Comparison of ENCODE assay signal across 34 cellular contexts in the genomic region with DNA sequence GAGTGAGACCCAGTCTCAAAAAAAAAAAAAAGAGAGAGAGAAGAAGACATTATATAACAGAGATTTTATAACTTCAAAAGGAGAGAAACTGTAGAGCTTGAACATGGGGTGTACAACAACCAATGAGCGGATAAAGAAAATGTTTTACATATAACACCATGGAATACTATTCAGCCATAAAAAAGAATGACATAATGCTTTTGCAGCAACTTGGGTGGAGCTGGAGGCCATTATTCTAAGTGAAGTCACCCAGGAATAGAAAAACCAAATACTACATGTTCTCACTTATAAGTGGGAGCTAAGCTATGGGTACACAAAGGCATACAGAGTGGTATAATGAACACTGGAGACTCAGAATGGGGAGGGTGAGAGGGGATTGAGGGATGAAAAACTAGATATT.
"Had no signal": no experiment of that assay in that cellular context is flagged by ENCODE, and none has a peak within 500 bp of the region (broad histone marks: within the 10 kb centered on the region; RNA-seq: fewer than 3 reads in every experiment).

No MANE protein-coding gene starts in this region.

- H3K27ac ChIP-seq: ascending aorta, cardiac muscle cell, VCaP had no signal

- ATAC-seq: activated CD8-positive, alpha-beta T cell treated with anti-CD3 and anti-CD28 coated beads for 36 hours; activated naive CD8-positive, alpha-beta T cell treated with anti-CD3 and anti-CD28 coated beads, Interleukin-2, amount 50 U/mL, for 24 hours; activated T-cell treated with anti-CD3 and anti-CD28 coated beads, Interleukin-2, amount 50 U/mL, for 4 hours; activated T-cell treated with anti-CD3 and anti-CD28 coated beads, Interleukin-2, amount 50 U/mL, for 72 hours; activated T-helper 17 cell treated with anti-CD3 and anti-CD28 coated beads, Interleukin-2, amount 50 U/mL, for 72 hours had no signal

- H3K4me3 ChIP-seq: ascending aorta, cardiac muscle cell had no signal

- H3K27ac Mint-ChIP-seq: activated B cell treated with CpG ODN at 0.5 μM for 24 hours; activated CD4-positive, alpha-beta memory T cell treated with anti-CD3 and anti-CD28 coated beads for 36 hours; activated CD4-positive, alpha-beta T cell treated with anti-CD3 and anti-CD28 coated beads, Interleukin-2, amount 10 ng/mL, durations not matched to agents 24 days and 14 days; activated CD8-positive, alpha-beta T cell treated with anti-CD3 and anti-CD28 coated beads for 36 hours; activated naive CD4-positive, alpha-beta T cell treated with anti-CD3 and anti-CD28 coated beads, Interleukin-2, amount 10 ng/mL, durations not matched to agents 7 days and 5 days; activated naive CD4-positive, alpha-beta T cell treated with anti-CD3 and anti-CD28 coated beads, Interleukin-2, amount 50 U/mL, for 24 hours; activated naive CD8-positive, alpha-beta T cell; activated naive CD8-positive, alpha-beta T cell treated with anti-CD3 and anti-CD28 coated beads, Interleukin-2, amount 10 ng/mL, durations not matched to agents 7 days and 5 days; activated naive CD8-positive, alpha-beta T cell treated with anti-CD3 and anti-CD28 coated beads, Interleukin-2, amount 50 U/mL, for 24 hours; activated T-cell treated with anti-CD3 and anti-CD28 coated beads, Interleukin-2, amount 50 U/mL, for 72 hours; activated T-helper 1 cell treated with anti-CD3 and anti-CD28 coated beads, Interleukin-12 subunit alpha, Interleukin-12 subunit beta, Interleukin-2, Interleukin-4 antibody, amounts not matched to agents 30 ng/mL and 10 ng/mL and 1 ng/mL, durations not matched to agents 14 hours and 24 hours and 36 hours; activated T-helper 17 cell treated with anti-CD3 and anti-CD28 coated beads, Interleukin-2, amount 50 U/mL, for 72 hours; brain; T-helper 2 cell treated with Interferon-gamma antibody and Interleukin-4, amounts not matched to agents 5 μg/mL and 100 μg/mL, for 36 hours had no signal

- H3K9me3 ChIP-seq: ascending aorta had no signal

- H3K36me3 ChIP-seq: ascending aorta, cardiac muscle cell had no signal

- H3K27me3 ChIP-seq: ascending aorta, cardiac muscle cell had no signal

- H3K4me1 ChIP-seq: ascending aorta had no signal

- FAIRE-seq: bronchial epithelial cell, TTC549 had no signal

- H3K4me1 Mint-ChIP-seq: activated B cell treated with CpG ODN at 0.5 μM for 24 hours; activated CD4-positive, alpha-beta T cell treated with anti-CD3 and anti-CD28 coated beads, Interleukin-2, amount 10 ng/mL, durations not matched to agents 24 days and 14 days; activated naive CD4-positive, alpha-beta T cell treated with anti-CD3 and anti-CD28 coated beads, Interleukin-2, amount 10 ng/mL, durations not matched to agents 7 days and 5 days; activated naive CD4-positive, alpha-beta T cell treated with anti-CD3 and anti-CD28 coated beads, Interleukin-2, amount 50 U/mL, for 24 hours; activated naive CD8-positive, alpha-beta T cell treated with anti-CD3 and anti-CD28 coated beads, Interleukin-2, amount 10 ng/mL, durations not matched to agents 7 days and 5 days; activated naive CD8-positive, alpha-beta T cell treated with anti-CD3 and anti-CD28 coated beads, Interleukin-2, amount 50 U/mL, for 24 hours; activated T-helper 17 cell treated with anti-CD3 and anti-CD28 coated beads, Interleukin-2, amount 50 U/mL, for 72 hours had no signal

- DNase-seq: activated B cell treated with CpG ODN at 0.5 μM for 24 hours; activated CD4-positive, alpha-beta memory T cell treated with anti-CD3 and anti-CD28 coated beads for 36 hours; activated CD4-positive, alpha-beta T cell treated with anti-CD3 and anti-CD28 coated beads for 4 hours; activated CD4-positive, alpha-beta T cell treated with anti-CD3 and anti-CD28 coated beads, Interleukin-2, amount 10 ng/mL, durations not matched to agents 24 days and 14 days; activated CD4-positive, alpha-beta T cell treated with anti-CD3 and anti-CD28 coated beads, Interleukin-2, amount 50 U/mL, for 1 hour; activated CD4-positive, alpha-beta T cell treated with anti-CD3 and anti-CD28 coated beads, Interleukin-2, amount 50 U/mL, for 4 hours; activated CD4-positive, CD25-positive, alpha-beta regulatory T cell treated with anti-CD3 and anti-CD28 coated beads, Interleukin-2, amount 50 U/mL, for 72 hours; activated CD8-positive, alpha-beta memory T cell treated with anti-CD3 and anti-CD28 coated beads, Interleukin-2, amount 50 U/mL, for 4 hours; activated CD8-positive, alpha-beta T cell treated with anti-CD3 and anti-CD28 coated beads for 36 hours; activated effector memory CD4-positive, alpha-beta T cell treated with anti-CD3 and anti-CD28 coated beads, Interleukin-2, amount 50 U/mL, for 16 hours; activated gamma-delta T cell treated with Interleukin-2 at 50 U/mL for 16 hours; activated naive CD4-positive, alpha-beta T cell treated with anti-CD3 and anti-CD28 coated beads, Interleukin-2, amount 10 ng/mL, durations not matched to agents 7 days and 5 days; activated naive CD4-positive, alpha-beta T cell treated with Interleukin-2 at 50 U/mL for 16 hours; activated naive CD8-positive, alpha-beta T cell treated with anti-CD3 and anti-CD28 coated beads, Interleukin-2, amount 10 ng/mL, durations not matched to agents 7 days and 5 days; activated naive CD8-positive, alpha-beta T cell treated with anti-CD3 and anti-CD28 coated beads, Interleukin-2, amount 50 U/mL, for 24 hours; activated T-cell treated with anti-CD3 and anti-CD28 coated beads for 4 hours; activated T-cell treated with anti-CD3 and anti-CD28 coated beads, Interleukin-2, amount 50 U/mL, for 1 hour; activated T-cell treated with anti-CD3 and anti-CD28 coated beads, Interleukin-2, amount 50 U/mL, for 4 hours; activated T-cell treated with anti-CD3 and anti-CD28 coated beads, Interleukin-2, amount 50 U/mL, for 72 hours; anterior cingulate cortex; caudate nucleus; T-helper 2 cell; T-helper 9 cell had no signal

- H3K27me3 Mint-ChIP-seq: activated CD4-positive, alpha-beta memory T cell treated with anti-CD3 and anti-CD28 coated beads for 36 hours; activated CD4-positive, alpha-beta T cell treated with anti-CD3 and anti-CD28 coated beads, Interleukin-2, amount 10 ng/mL, durations not matched to agents 24 days and 14 days; activated naive CD8-positive, alpha-beta T cell treated with anti-CD3 and anti-CD28 coated beads, Interleukin-2, amount 10 ng/mL, durations not matched to agents 7 days and 5 days; activated T-helper 17 cell treated with anti-CD3 and anti-CD28 coated beads, Interleukin-2, amount 50 U/mL, for 72 hours; brain had no signal

- H3K36me3 Mint-ChIP-seq: activated CD4-positive, alpha-beta memory T cell treated with anti-CD3 and anti-CD28 coated beads for 36 hours; activated naive CD4-positive, alpha-beta T cell treated with anti-CD3 and anti-CD28 coated beads, Interleukin-2, amount 10 ng/mL, durations not matched to agents 7 days and 5 days; activated naive CD4-positive, alpha-beta T cell treated with anti-CD3 and anti-CD28 coated beads, Interleukin-2, amount 50 U/mL, for 24 hours; activated naive CD8-positive, alpha-beta T cell; activated naive CD8-positive, alpha-beta T cell treated with anti-CD3 and anti-CD28 coated beads, Interleukin-2, amount 10 ng/mL, durations not matched to agents 7 days and 5 days; brain had no signal

- H3K9me3 Mint-ChIP-seq: activated B cell treated with CpG ODN at 0.5 μM for 24 hours; activated CD4-positive, alpha-beta memory T cell treated with anti-CD3 and anti-CD28 coated beads for 36 hours; activated CD4-positive, alpha-beta T cell treated with anti-CD3 and anti-CD28 coated beads, Interleukin-2, amount 10 ng/mL, durations not matched to agents 24 days and 14 days; activated CD8-positive, alpha-beta T cell treated with anti-CD3 and anti-CD28 coated beads for 36 hours; activated naive CD4-positive, alpha-beta T cell treated with anti-CD3 and anti-CD28 coated beads, Interleukin-2, amount 10 ng/mL, durations not matched to agents 7 days and 5 days; activated naive CD4-positive, alpha-beta T cell treated with anti-CD3 and anti-CD28 coated beads, Interleukin-2, amount 50 U/mL, for 24 hours; activated naive CD8-positive, alpha-beta T cell treated with anti-CD3 and anti-CD28 coated beads, Interleukin-2, amount 50 U/mL, for 24 hours; activated T-helper 17 cell treated with anti-CD3 and anti-CD28 coated beads, Interleukin-2, amount 50 U/mL, for 72 hours; T-helper 2 cell treated with Interferon-gamma antibody and Interleukin-4, amounts not matched to agents 5 μg/mL and 100 μg/mL, for 36 hours had no signal

- H3K4me3 Mint-ChIP-seq: activated B cell treated with CpG ODN at 0.5 μM for 24 hours; activated CD4-positive, alpha-beta memory T cell treated with anti-CD3 and anti-CD28 coated beads for 36 hours; activated CD4-positive, alpha-beta T cell treated with anti-CD3 and anti-CD28 coated beads, Interleukin-2, amount 10 ng/mL, durations not matched to agents 24 days and 14 days; activated CD8-positive, alpha-beta T cell treated with anti-CD3 and anti-CD28 coated beads for 36 hours; activated naive CD4-positive, alpha-beta T cell treated with anti-CD3 and anti-CD28 coated beads, Interleukin-2, amount 10 ng/mL, durations not matched to agents 7 days and 5 days; activated naive CD4-positive, alpha-beta T cell treated with anti-CD3 and anti-CD28 coated beads, Interleukin-2, amount 50 U/mL, for 24 hours; activated naive CD8-positive, alpha-beta T cell; activated naive CD8-positive, alpha-beta T cell treated with anti-CD3 and anti-CD28 coated beads, Interleukin-2, amount 10 ng/mL, durations not matched to agents 7 days and 5 days; activated naive CD8-positive, alpha-beta T cell treated with anti-CD3 and anti-CD28 coated beads, Interleukin-2, amount 50 U/mL, for 24 hours; activated T-cell treated with anti-CD3 and anti-CD28 coated beads, Interleukin-2, amount 50 U/mL, for 4 hours; activated T-cell treated with anti-CD3 and anti-CD28 coated beads, Interleukin-2, amount 50 U/mL, for 72 hours; activated T-helper 1 cell treated with anti-CD3 and anti-CD28 coated beads, Interleukin-12 subunit alpha, Interleukin-12 subunit beta, Interleukin-2, Interleukin-4 antibody, amounts not matched to agents 30 ng/mL and 10 ng/mL and 1 ng/mL, durations not matched to agents 14 hours and 24 hours and 36 hours; activated T-helper 17 cell treated with anti-CD3 and anti-CD28 coated beads, Interleukin-2, amount 50 U/mL, for 72 hours; brain; T-helper 2 cell treated with Interferon-gamma antibody and Interleukin-4, amounts not matched to agents 5 μg/mL and 100 μg/mL, for 36 hours had no signal
